In the genomic region with DNA sequence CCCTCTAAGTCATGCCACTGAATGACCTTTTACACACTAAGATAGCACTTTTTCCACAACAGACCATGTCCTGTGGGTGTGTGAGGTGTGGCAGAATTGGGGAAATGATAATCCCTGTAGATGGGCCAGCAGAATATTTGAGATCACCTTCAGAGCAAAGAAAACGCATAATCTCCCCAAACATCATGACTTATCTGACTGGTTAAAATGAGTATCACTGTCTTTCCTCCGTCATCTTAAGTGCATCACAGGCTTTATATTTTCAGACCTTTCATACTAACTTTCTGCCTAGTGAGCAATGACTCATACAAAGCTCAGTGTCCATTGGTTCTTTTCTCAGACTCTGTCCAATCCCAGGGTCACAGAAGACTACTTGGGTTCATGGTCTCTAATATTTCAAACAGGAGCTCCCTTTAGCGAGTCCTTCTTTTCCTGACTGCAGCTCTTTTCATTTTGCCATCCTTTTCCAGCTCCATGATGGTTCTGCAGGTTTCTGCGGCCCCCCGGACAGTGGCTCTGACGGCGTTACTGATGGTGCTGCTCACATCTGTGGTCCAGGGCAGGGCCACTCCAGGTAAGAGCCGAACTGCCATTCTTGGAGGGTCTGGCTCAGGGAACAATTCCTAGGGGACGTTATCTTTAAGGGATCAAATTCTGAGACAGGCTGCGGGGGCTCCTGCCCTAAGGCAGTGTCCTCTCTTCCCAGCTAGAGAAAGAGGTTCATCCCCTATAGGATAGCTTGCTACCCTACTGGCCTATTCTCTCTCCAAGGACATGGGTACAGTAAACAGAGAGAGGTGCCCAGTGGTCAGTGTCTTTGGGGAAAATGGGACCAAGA, we compare ENCODE assay signal across 7 cellular contexts. TPM values are rescaled to one million over a fixed set of nuclear protein-coding genes. Genes with fewer than 3 reads are reported as not detected.
A peak's percentile ranks its signal among the peaks of the same experiment; 100 is the strongest.
DNase-seq lines count a peak whose midpoint lies in the region; ATAC-seq, FAIRE-seq and TF ChIP-seq lines count a peak whose summit lies in the region.

A gene (plus strand): TSS at position 423 of the 838 bp plus-strand sequence. CDS start 52 bp downstream, at position 475.

- TF ChIP-seq CTCF in GM10248 (IDR thresholded peaks at IDR 0.05; ENCODE audit: control extremely low read depth, extremely low read depth, low read depth, missing control alignments), result no peak

- CTCF ChIA-PET in GM10248 (lab: Yijun Ruan, JAX), result interaction anchor here (0.7 to 2.3 kb wide), 13 partner anchors 14 to 173 kb away, joined by 3 to 15 read pairs (median 6); a partner anchor contains a TSS

- DNase-seq in GM10248 (ENCODE audit: extremely low spot score), result peak; percentile 86
- DNase-seq in NCI-H69 (lab: John Stamatoyannopoulos, UW), result no peak

- H3K36me3 ChIP-seq in mucosa of rectum (ENCODE audit: control insufficient read depth in 2 of 2, insufficient read depth in 2 of 2, low read length in 2 of 2), result no peaks in the 10 kb centered on the region

- H3K27me3 ChIP-seq in mucosa of rectum (ENCODE audit: control insufficient read depth in 2 of 2, insufficient read depth in 2 of 2, low read length in 2 of 2), result peaks cover 0 to 18% of the 10 kb centered on the region in 2 donors

- POLR2A ChIA-PET in GM10248 (lab: Yijun Ruan, JAX), result interaction anchor here (0.6 to 1.4 kb wide), 13 partner anchors 8 to 248 kb away, joined by 3 to 15 read pairs (median 4); a partner anchor contains a TSS

- FAIRE-seq in endometrium (lab: Jason Lieb, UNC), result peak; percentile 63

- peak within 1 kb of the TSS; percentile 38 to 60 for H3K4me3 ChIP-seq in mucosa of rectum (ENCODE audit: low read length in 2 of 2)

- H3K27ac ChIP-seq in mucosa of rectum (ENCODE audit: low read depth in 2 of 2, low read length in 2 of 2), result peak within 1 kb of the TSS; percentile 62 to 73

- intact Hi-C loops in T-helper 2 cell treated with Interferon-gamma antibody and Interleukin-4, amounts not matched to agents 100 ng/mL and 5 ng/mL, for 36 hours (cut with micrococcal nuclease), result loop anchor here (10.0 kb wide), 1 partner anchor 181 kb away; no protein-coding TSS in a partner anchor

- ATAC-seq in GM19467 (IDR thresholded peaks at IDR 0.05; ENCODE audit: unreplicated experiment) (peak; percentile 68), HG03460 (IDR thresholded peaks at IDR 0.05; ENCODE audit: unreplicated experiment) (peak; percentile 67)

- H3K9ac ChIP-seq in mucosa of rectum (ENCODE audit: low read depth in 1 of 2, low read length in 2 of 2), result peak within 1 kb of the TSS; percentile 46 to 65

- no peaks in the 10 kb centered on the region for H3K9me3 ChIP-seq in mucosa of rectum (ENCODE audit: control insufficient read depth in 2 of 2, low read length in 2 of 2)

- H3K4me1 ChIP-seq in mucosa of rectum (ENCODE audit: control insufficient read depth in 2 of 2, insufficient read depth in 2 of 2, low read length in 2 of 2), result peaks cover 0 to 2% of the 10 kb centered on the region in 2 donors

RNA-seq across cellular contexts. Expression of the gene that starts here (rescaled TPM):
- total RNA-seq in T-helper 2 cell treated with Interferon-gamma antibody and Interleukin-4, amounts not matched to agents 100 ng/mL and 5 ng/mL, for 36 hours, result 49.5 and 51.7 TPM in 2 replicates
